In the genomic region with DNA sequence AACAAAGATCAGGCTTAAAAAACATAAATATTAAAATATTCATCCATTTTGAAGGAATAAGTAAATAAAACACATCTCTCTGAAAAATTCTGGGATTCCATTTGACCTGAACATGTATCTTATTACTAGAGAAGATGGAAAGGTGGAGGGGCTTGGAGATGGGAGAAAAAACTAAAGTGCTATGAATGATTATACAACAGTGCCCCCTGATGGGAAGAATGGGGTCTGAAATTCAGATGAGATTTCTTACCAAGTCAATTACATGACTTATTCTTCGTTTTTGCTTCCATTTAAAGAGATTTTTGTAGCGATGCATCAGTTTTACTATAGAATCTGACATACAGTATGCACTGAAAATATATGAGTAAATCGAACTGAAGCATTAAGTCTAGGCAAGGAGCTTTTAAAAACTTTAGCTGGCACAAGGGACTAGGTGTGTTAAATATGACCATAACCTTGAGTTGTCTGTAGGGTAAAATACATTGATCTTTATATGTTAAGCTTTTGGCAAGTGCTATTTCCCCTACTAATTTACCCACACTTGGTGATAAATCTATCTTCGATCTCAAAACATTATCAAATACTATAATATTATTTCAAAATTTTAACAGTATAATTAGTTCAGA, we compare ENCODE assay signal across 8 cellular contexts.
A peak's percentile ranks its signal among the peaks of the same experiment; 100 is the strongest.
DNase-seq lines count a peak whose midpoint lies in the region; ATAC-seq and TF ChIP-seq lines count a peak whose summit lies in the region.

No MANE protein-coding gene starts in this region.

- H3K4me3 ChIP-seq in fibroblast of the aortic adventitia (ENCODE audit: low read depth, low read length), result no peak overlapping the region
- H3K4me3 ChIP-seq in thoracic aorta, result no peak overlapping the region

- H3K36me3 ChIP-seq in thoracic aorta, result no peaks in the 10 kb centered on the region

- no peaks in the 10 kb centered on the region for H3K9me3 ChIP-seq in thoracic aorta

- DNase-seq in Daoy (ENCODE audit: low read depth) (peak; percentile 11), HT1080 (ENCODE audit: low read depth) (peak; percentile 54), RWPE1 (ENCODE audit: low spot score) (peak; percentile 34), fibroblast of the aortic adventitia (ENCODE audit: low read depth) (peak; percentile 2), thoracic aorta (ENCODE audit: low spot score) (no peak), T-helper 9 cell (no peak), germinal center (ENCODE audit: low spot score) (no peak)
- DNase-seq in activated CD8-positive, alpha-beta memory T cell treated with anti-CD3 and anti-CD28 coated beads for 24 hours, result no peak

- H3K27ac ChIP-seq in RWPE1 (no peak overlapping the region), thoracic aorta (no peak overlapping the region)

- CTCF ChIA-PET in RWPE1 (lab: Yijun Ruan, JAX), result interaction anchor here (0.6 kb wide), 1 partner anchor 10 kb away, joined by 7 read pairs; no protein-coding TSS in a partner anchor

- no peaks in the 10 kb centered on the region for H3K27me3 ChIP-seq in thoracic aorta (replicated peaks; ENCODE audit: insufficient read depth)

- no peaks in the 10 kb centered on the region for H3K4me1 ChIP-seq in thoracic aorta (ENCODE audit: control insufficient read depth in 1 of 2, low read depth in 2 of 2)

- ATAC-seq in thoracic aorta (ENCODE audit: insufficient number of reproducible peaks, low FRiP score, low read depth), result no peak

- peak; percentile 57 for TF ChIP-seq CTCF in RWPE1 (conservative IDR thresholded peaks at IDR 0.05; ENCODE audit: low read depth)
- TF ChIP-seq CTCF in fibroblast of the aortic adventitia (IDR thresholded peaks at IDR 0.05; ENCODE audit: insufficient read depth, low read length), result no peak
- TF ChIP-seq CTCF in thoracic aorta (IDR thresholded peaks at IDR 0.05), result peak; percentile 64

- POLR2A ChIA-PET in RWPE1 (lab: Yijun Ruan, JAX; ENCODE audit: low non-redundant PET), result no interaction called here

Comparison
In these comparisons a context has a peak if more than half of its experiments do, and no peak if none do; other contexts are left out.
1. DNase-seq: peak in Daoy (single experiment), HT1080 (single experiment), RWPE1 (single experiment) and fibroblast of the aortic adventitia (single experiment); none in thoracic aorta (single experiment), T-helper 9 cell (single experiment), activated CD8-positive, alpha-beta memory T cell treated with anti-CD3 and anti-CD28 coated beads for 24 hours (single experiment) and germinal center (single experiment).